Comparison of ENCODE assay signal across 2 cellular contexts in the genomic region with DNA sequence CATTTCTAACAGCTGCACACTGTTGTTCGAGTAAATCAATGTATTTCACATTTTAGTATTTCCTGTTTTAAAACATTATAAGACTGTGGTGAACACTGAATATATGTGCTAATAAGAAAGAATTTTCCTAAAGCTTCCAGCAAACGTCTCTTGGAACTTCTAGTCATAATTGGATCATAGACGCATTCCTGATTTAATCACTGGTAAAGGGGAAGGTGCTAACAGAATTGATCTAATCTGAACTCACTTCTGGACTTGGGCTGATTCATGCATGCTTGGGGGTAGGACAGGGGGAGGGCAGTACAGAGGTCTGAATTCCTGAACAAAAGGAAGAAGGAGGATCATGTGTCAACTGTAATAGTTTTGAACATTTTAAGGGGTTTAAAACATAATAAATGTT.
TF ChIP-seq lines count a peak whose summit lies in the region.

No MANE protein-coding gene starts in this region.

TF ChIP-seq in A549, 52 proteins besides CTCF, POLR2A, EP300 and RAD21 (continued from another document):
- TF ChIP-seq, protein P1, sequence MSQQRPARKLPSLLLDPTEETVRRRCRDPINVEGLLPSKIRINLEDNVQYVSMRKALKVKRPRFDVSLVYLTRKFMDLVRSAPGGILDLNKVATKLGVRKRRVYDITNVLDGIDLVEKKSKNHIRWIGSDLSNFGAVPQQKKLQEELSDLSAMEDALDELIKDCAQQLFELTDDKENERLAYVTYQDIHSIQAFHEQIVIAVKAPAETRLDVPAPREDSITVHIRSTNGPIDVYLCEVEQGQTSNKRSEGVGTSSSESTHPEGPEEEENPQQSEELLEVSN (IDR thresholded peaks at IDR 0.05; ENCODE audit: borderline replicate concordance, low read depth): no peak
- TF ChIP-seq FOSL2 (IDR thresholded peaks at IDR 0.05) (no peak), FOSL2 (CRISPR knock-in tag; IDR thresholded peaks at IDR 0.05) (peak; percentile 56), SMC3 (IDR thresholded peaks at IDR 0.05) (no peak), ZSCAN20 (CRISPR knock-in tag; IDR thresholded peaks at IDR 0.05) (0 out of 2 replicates have a peak, but pooled peaks have one; percentile 4), GATA3 (IDR thresholded peaks at IDR 0.05; ENCODE audit: borderline replicate concordance) (peak; percentile 61; the same call in 1 of the 2 replicates)

TF ChIP-seq in SK-N-SH, 30 proteins besides CTCF, POLR2A, EP300 and RAD21 (continued from another document):
- TF ChIP-seq, protein P2, sequence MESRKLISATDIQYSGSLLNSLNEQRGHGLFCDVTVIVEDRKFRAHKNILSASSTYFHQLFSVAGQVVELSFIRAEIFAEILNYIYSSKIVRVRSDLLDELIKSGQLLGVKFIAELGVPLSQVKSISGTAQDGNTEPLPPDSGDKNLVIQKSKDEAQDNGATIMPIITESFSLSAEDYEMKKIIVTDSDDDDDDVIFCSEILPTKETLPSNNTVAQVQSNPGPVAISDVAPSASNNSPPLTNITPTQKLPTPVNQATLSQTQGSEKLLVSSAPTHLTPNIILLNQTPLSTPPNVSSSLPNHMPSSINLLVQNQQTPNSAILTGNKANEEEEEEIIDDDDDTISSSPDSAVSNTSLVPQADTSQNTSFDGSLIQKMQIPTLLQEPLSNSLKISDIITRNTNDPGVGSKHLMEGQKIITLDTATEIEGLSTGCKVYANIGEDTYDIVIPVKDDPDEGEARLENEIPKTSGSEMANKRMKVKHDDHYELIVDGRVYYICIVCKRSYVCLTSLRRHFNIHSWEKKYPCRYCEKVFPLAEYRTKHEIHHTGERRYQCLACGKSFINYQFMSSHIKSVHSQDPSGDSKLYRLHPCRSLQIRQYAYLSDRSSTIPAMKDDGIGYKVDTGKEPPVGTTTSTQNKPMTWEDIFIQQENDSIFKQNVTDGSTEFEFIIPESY (IDR thresholded peaks at IDR 0.05; ENCODE audit: borderline replicate concordance, low read depth): no peak
- no peak for TF ChIP-seq ELF1 (IDR thresholded peaks at IDR 0.05)
- TF ChIP-seq JUND (IDR thresholded peaks at IDR 0.05): peak; percentile 73; the same call in 1 of the 2 replicates
- peak; percentile 52; the same call in 1 of the 2 replicates for TF ChIP-seq RXRA (IDR thresholded peaks at IDR 0.05; ENCODE audit: borderline replicate concordance, low read depth)
- TF ChIP-seq, protein P3, sequence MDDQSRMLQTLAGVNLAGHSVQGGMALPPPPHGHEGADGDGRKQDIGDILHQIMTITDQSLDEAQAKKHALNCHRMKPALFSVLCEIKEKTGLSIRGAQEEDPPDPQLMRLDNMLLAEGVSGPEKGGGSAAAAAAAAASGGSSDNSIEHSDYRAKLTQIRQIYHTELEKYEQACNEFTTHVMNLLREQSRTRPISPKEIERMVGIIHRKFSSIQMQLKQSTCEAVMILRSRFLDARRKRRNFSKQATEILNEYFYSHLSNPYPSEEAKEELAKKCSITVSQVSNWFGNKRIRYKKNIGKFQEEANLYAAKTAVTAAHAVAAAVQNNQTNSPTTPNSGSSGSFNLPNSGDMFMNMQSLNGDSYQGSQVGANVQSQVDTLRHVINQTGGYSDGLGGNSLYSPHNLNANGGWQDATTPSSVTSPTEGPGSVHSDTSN (IDR thresholded peaks at IDR 0.05): peak; percentile 55
- peak; percentile 76 for TF ChIP-seq FOSL2 (IDR thresholded peaks at IDR 0.05; ENCODE audit: borderline replicate concordance, low read depth)
TF ChIP-seq in SK-N-SH: peak in this region for 6.
